ENCODE assay signal across 8 cellular contexts in the genomic region with DNA sequence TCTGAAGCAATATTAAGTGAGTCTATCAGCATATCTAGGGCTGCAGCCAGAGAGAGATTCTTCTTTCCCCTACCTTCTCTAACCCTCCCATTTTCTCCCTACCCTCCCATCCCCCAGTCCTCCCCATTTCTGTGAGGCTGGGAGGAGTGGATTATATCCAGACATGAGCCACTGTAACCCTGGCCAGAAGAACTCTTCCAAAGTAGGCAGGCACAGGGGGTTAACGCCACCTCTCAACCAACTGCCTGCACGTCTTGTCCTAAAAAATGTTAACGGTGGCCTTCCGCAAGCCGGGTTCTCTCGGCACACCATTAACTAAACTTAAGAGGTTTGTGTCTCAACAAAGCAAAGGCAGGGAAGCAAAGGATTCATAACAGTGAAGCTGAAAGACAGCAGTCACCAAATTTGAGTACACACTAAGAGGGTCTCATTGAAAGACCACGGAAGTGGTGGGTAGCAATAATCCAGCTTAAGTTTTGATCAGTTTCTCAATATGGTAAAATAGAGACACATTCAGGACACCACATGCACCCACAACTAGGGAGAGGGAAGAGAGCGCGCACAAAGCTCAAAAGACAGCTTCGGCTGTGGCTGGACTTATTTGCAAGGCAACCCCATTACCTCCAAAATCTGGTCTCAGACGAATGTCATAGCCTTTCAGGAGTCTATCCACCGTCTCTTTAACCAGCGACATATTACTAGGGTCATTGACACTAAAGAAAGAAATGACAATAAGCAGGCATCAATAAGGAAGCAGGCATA. TPM values are rescaled to one million over a fixed set of nuclear protein-coding genes. Genes with fewer than 3 reads are reported as not detected.
DNase-seq lines count a peak whose midpoint lies in the region; ATAC-seq and TF ChIP-seq lines count a peak whose summit lies in the region.
"Had no signal": no experiment of that assay in that cellular context is flagged by ENCODE, and none has a peak within 500 bp of the region (broad histone marks: within the 10 kb centered on the region; RNA-seq: fewer than 3 reads in every experiment).

No MANE protein-coding gene starts in this region.

- peaks cover 31% of the 10 kb centered on the region for H3K27me3 ChIP-seq in skeletal muscle satellite cell (ENCODE audit: control insufficient read depth, insufficient read depth, low read length)

- no peaks in the 10 kb centered on the region for H3K9me3 ChIP-seq in skeletal muscle satellite cell (replicated peaks; ENCODE audit: low read length)

- H3K4me3 ChIP-seq in coronary artery, result peak overlapping the region; percentile 71
- peak overlapping the region; percentile 70 for H3K4me3 ChIP-seq in skeletal muscle satellite cell (ENCODE audit: low read length)

- no peak for DNase-seq in coronary artery (ENCODE audit: low spot score)
- no peak for DNase-seq in NCI-H524 (lab: John Stamatoyannopoulos, UW)
- no peak for DNase-seq in cortex of kidney (lab: John Stamatoyannopoulos, UW)

- peak; percentile 11 for ATAC-seq in GM18870 (IDR thresholded peaks at IDR 0.05; ENCODE audit: unreplicated experiment)
- peak; percentile 16 for ATAC-seq in HG03066 (IDR thresholded peaks at IDR 0.05; ENCODE audit: low read depth, unreplicated experiment)
- ATAC-seq in GM21515 (IDR thresholded peaks at IDR 0.05; ENCODE audit: unreplicated experiment), result no peak

- no peak overlapping the region for H3K9ac ChIP-seq in skeletal muscle satellite cell (ENCODE audit: low read depth, low read length)

- no peak overlapping the region for H3K27ac ChIP-seq in coronary artery

- H3K4me2 ChIP-seq in skeletal muscle satellite cell (ENCODE audit: low read length), result peak overlapping the region; percentile 89

- H3K36me3 ChIP-seq in skeletal muscle satellite cell (ENCODE audit: insufficient read depth, low read length), result no peaks in the 10 kb centered on the region

- H3K4me1 ChIP-seq in skeletal muscle satellite cell (ENCODE audit: control insufficient read depth, insufficient read depth, low read length), result no peaks in the 10 kb centered on the region

- TF ChIP-seq CTCF in coronary artery (IDR thresholded peaks at IDR 0.05), result no peak

RNA-seq across cellular contexts. Expression of gene GABRB2, which starts 0.6 kb away (rescaled TPM):
- total RNA-seq in skeletal muscle satellite cell (2012; rRNA removed), result under 0.01 and 0.44 TPM in 2 replicates
- total RNA-seq: RPMI7951 had no signal
